In genomic region chr4:135840781-135841180, GRCh38 we compare ENCODE assay signal across 35 cellular contexts.
A peak's percentile ranks its signal among the peaks of the same experiment; 100 is the strongest.
DNase-seq lines count a peak whose midpoint lies in the region; ATAC-seq and TF ChIP-seq lines count a peak whose summit lies in the region.
"Had no signal": no experiment of that assay in that cellular context is flagged by ENCODE, and none has a peak within 500 bp of the region (broad histone marks: within the 10 kb centered on the region; RNA-seq: fewer than 3 reads in every experiment).

No MANE protein-coding gene starts in this region.

- H3K4me3 ChIP-seq in neural progenitor cell (no peak overlapping the region), trophoblast cell (ENCODE audit: low read depth, low read length) (no peak overlapping the region), WERI-Rb-1 (ENCODE audit: low read depth, low read length) (no peak overlapping the region)
- H3K4me3 ChIP-seq: A549; BLaER1; BLaER1 treated with 17β-estradiol and CSF1 and Interleukin-3, amounts not matched to agents 10 nM and 100 nM had no signal

- no peak overlapping the region for H3K23ac ChIP-seq in trophoblast cell (ENCODE audit: low read length)

- H2BK120ac ChIP-seq in trophoblast cell (ENCODE audit: insufficient read depth, low read length, poor library complexity): no peak overlapping the region

- H2AFZ ChIP-seq in neural progenitor cell (replicated peaks): peak overlapping the region; percentile 30
- H2AFZ ChIP-seq in trophoblast cell (ENCODE audit: insufficient read depth, low read length, poor library complexity): no peak overlapping the region

- WGBS in trophoblast cell (ENCODE audit: extremely low coverage, insufficient coverage, insufficient read length): no CpG with 5 or more reads among the region's 2 CpGs

- DNase-seq in ELF-1 (ENCODE audit: low read depth, low spot score): peak; percentile 2
- peak; percentile 61 for DNase-seq in islet precursor cell
- DNase-seq in neural progenitor cell (ENCODE audit: low spot score): no peak
- peak; percentile 55 to 84 for DNase-seq in trophoblast cell
- DNase-seq in WERI-Rb-1: no peak
- DNase-seq in ureter (ENCODE audit: low spot score): no peak
- DNase-seq in NCI-H2196 treated with DMSO at 0.1 percent for 48 hours (lab: John Stamatoyannopoulos, UW; ENCODE audit: unreplicated experiment): no peak
- DNase-seq: 8988T; ACHN; AML-193; BE2C; C1 segment of cervical spinal cord; Caco-2; Calu3; CD4-positive, alpha-beta memory T cell; CD4-positive, alpha-beta T cell; CD4-positive, CD25-positive, alpha-beta regulatory T cell; CD8-positive, alpha-beta memory T cell; CD8-positive, alpha-beta T cell; COR-L47; DMS 273 treated with DMSO at 0.1 percent for 48 hours; DMS153; DMS53; DMS79; DMS79 treated with DMSO at 0.1 percent for 48 hours; DND-41; EL had no signal

- H3K36me3 Mint-ChIP-seq in neural progenitor cell: no peaks in the 10 kb centered on the region
- H3K36me3 Mint-ChIP-seq: CD14-positive monocyte; CD4-positive, alpha-beta memory T cell; CD4-positive, CD25-positive, alpha-beta regulatory T cell; CD8-positive, alpha-beta memory T cell; CD8-positive, alpha-beta T cell had no signal

- H3F3A ChIP-seq in neural progenitor cell (ENCODE audit: low read depth): no peaks in the 10 kb centered on the region

- no peak for TF ChIP-seq CTCF in neural progenitor cell (IDR thresholded peaks at IDR 0.05)
- no peak for TF ChIP-seq CTCF in WERI-Rb-1 (IDR thresholded peaks at IDR 0.05; ENCODE audit: low read depth, low read length)

- no peak overlapping the region for H3K27ac Mint-ChIP-seq in neural progenitor cell
- H3K27ac Mint-ChIP-seq: B cell; CD14-positive monocyte; CD4-positive, alpha-beta memory T cell; CD4-positive, alpha-beta T cell; CD4-positive, CD25-positive, alpha-beta regulatory T cell; CD8-positive, alpha-beta memory T cell; CD8-positive, alpha-beta T cell had no signal

- H3K79me1 ChIP-seq in trophoblast cell (ENCODE audit: low read length): no peaks in the 10 kb centered on the region

- H3K9ac ChIP-seq in neural progenitor cell (no peak overlapping the region), trophoblast cell (ENCODE audit: low read length) (no peak overlapping the region)
- H3K9ac ChIP-seq: BLaER1; BLaER1 treated with 17β-estradiol and CSF1 and Interleukin-3, amounts not matched to agents 10 nM and 100 nM had no signal

- H3K4ac ChIP-seq in trophoblast cell (ENCODE audit: low read depth, low read length): no peak overlapping the region

- H2BK12ac ChIP-seq in trophoblast cell (ENCODE audit: low read length): no peak overlapping the region

- no peak overlapping the region for H4K91ac ChIP-seq in trophoblast cell (ENCODE audit: low read depth, low read length)

- H2BK5ac ChIP-seq in trophoblast cell (ENCODE audit: low read depth, low read length, poor library complexity): no peak overlapping the region

- H3K14ac ChIP-seq in trophoblast cell (ENCODE audit: low read length): no peak overlapping the region

- H3K79me2 ChIP-seq in neural progenitor cell (ENCODE audit: low read depth) (no peaks in the 10 kb centered on the region), trophoblast cell (ENCODE audit: control insufficient read depth, insufficient read depth, low read length, poor library complexity) (no peaks in the 10 kb centered on the region)

- no peaks in the 10 kb centered on the region for H4K20me1 ChIP-seq in neural progenitor cell (ENCODE audit: low read depth)
- H4K20me1 ChIP-seq: BLaER1; BLaER1 treated with 17β-estradiol and CSF1 and Interleukin-3, amounts not matched to agents 10 nM and 100 nM had no signal

- H3K4me1 ChIP-seq in neural progenitor cell: no peaks in the 10 kb centered on the region
- H3K4me1 ChIP-seq in trophoblast cell (ENCODE audit: control insufficient read depth in 1 of 2, insufficient read depth in 2 of 2, low read length in 2 of 2): no peaks in the 10 kb centered on the region
- H3K4me1 ChIP-seq: Caco-2 had no signal

- H2AK5ac ChIP-seq in trophoblast cell (ENCODE audit: low read length): no peak overlapping the region

- H3K36me3 ChIP-seq in neural progenitor cell: no peaks in the 10 kb centered on the region
- no peaks in the 10 kb centered on the region for H3K36me3 ChIP-seq in trophoblast cell (ENCODE audit: control insufficient read depth in 1 of 2, insufficient read depth in 2 of 2, low read length in 2 of 2)
- no peaks in the 10 kb centered on the region for H3K36me3 ChIP-seq in WERI-Rb-1
- H3K36me3 ChIP-seq: BE2C; BLaER1; BLaER1 treated with 17β-estradiol and CSF1 and Interleukin-3, amounts not matched to agents 10 nM and 100 nM had no signal

- H3K18ac ChIP-seq in trophoblast cell (ENCODE audit: low read length): no peak overlapping the region

- H3K9me3 ChIP-seq in neural progenitor cell (ENCODE audit: low read depth): no peaks in the 10 kb centered on the region
- no peaks in the 10 kb centered on the region for H3K9me3 ChIP-seq in trophoblast cell (ENCODE audit: insufficient read depth, low read depth, low read length)
- H3K9me3 ChIP-seq in WERI-Rb-1 (ENCODE audit: severe bottlenecking): no peaks in the 10 kb centered on the region
- H3K9me3 ChIP-seq: A549; BE2C; BLaER1; BLaER1 treated with 17β-estradiol and CSF1 and Interleukin-3, amounts not matched to agents 10 nM and 100 nM; Caco-2 had no signal

- no peak for ATAC-seq in HG03135 (IDR thresholded peaks at IDR 0.05; ENCODE audit: unreplicated experiment)
- ATAC-seq: A549; CD8-positive, alpha-beta T cell had no signal

- H3K27ac ChIP-seq in neural progenitor cell (no peak overlapping the region), trophoblast cell (ENCODE audit: low read depth, low read length) (no peak overlapping the region), WERI-Rb-1 (no peak overlapping the region)
- H3K27ac ChIP-seq: 22Rv1; A549; BLaER1; BLaER1 treated with 17β-estradiol and CSF1 and Interleukin-3, amounts not matched to agents 10 nM and 100 nM; C4-2B had no signal

- no peaks in the 10 kb centered on the region for H3K9me3 Mint-ChIP-seq in neural progenitor cell

- no peak overlapping the region for H4K12ac ChIP-seq in trophoblast cell (ENCODE audit: low read depth, low read length)

- no peaks in the 10 kb centered on the region for H3K27me3 Mint-ChIP-seq in neural progenitor cell (ENCODE audit: insufficient read depth, low read depth)
- H3K27me3 Mint-ChIP-seq: B cell; CD4-positive, alpha-beta memory T cell; CD4-positive, alpha-beta T cell; CD4-positive, CD25-positive, alpha-beta regulatory T cell; CD8-positive, alpha-beta memory T cell had no signal

- peaks cover 14% of the 10 kb centered on the region for H3K4me1 Mint-ChIP-seq in neural progenitor cell
- H3K4me1 Mint-ChIP-seq: B cell; CD14-positive monocyte; CD4-positive, alpha-beta memory T cell; CD4-positive, CD25-positive, alpha-beta regulatory T cell; CD8-positive, alpha-beta memory T cell had no signal

- H3K27me3 ChIP-seq in neural progenitor cell: no peaks in the 10 kb centered on the region
- H3K27me3 ChIP-seq in trophoblast cell (ENCODE audit: insufficient read depth, low read length): no peaks in the 10 kb centered on the region
- no peaks in the 10 kb centered on the region for H3K27me3 ChIP-seq in WERI-Rb-1 (ENCODE audit: insufficient read depth, low read depth, severe bottlenecking)
- H3K27me3 ChIP-seq: BE2C; BLaER1; BLaER1 treated with 17β-estradiol and CSF1 and Interleukin-3, amounts not matched to agents 10 nM and 100 nM had no signal

- H4K8ac ChIP-seq in trophoblast cell (ENCODE audit: low read depth, low read length): no peak overlapping the region

- H3K4me2 ChIP-seq in neural progenitor cell (no peak overlapping the region), trophoblast cell (ENCODE audit: low read length) (no peak overlapping the region)
- H3K4me2 ChIP-seq: A549; BLaER1; BLaER1 treated with 17β-estradiol and CSF1 and Interleukin-3, amounts not matched to agents 10 nM and 100 nM had no signal

- no peak overlapping the region for H3K4me3 Mint-ChIP-seq in neural progenitor cell
- H3K4me3 Mint-ChIP-seq: B cell; CD14-positive monocyte; CD4-positive, alpha-beta memory T cell; CD4-positive, alpha-beta T cell; CD4-positive, CD25-positive, alpha-beta regulatory T cell; CD8-positive, alpha-beta memory T cell; CD8-positive, alpha-beta T cell had no signal

Comparison
In these comparisons a context has a peak if more than half of its experiments do, and no peak if none do; other contexts are left out.
1. DNase-seq: peak in ELF-1 (single experiment), islet precursor cell (single experiment) and trophoblast cell (2 of 2); none in neural progenitor cell (single experiment), WERI-Rb-1 (single experiment), ureter (single experiment) and NCI-H2196 treated with DMSO at 0.1 percent for 48 hours (single experiment).